ENCODE assay signal across 21 cellular contexts in the genomic region with DNA sequence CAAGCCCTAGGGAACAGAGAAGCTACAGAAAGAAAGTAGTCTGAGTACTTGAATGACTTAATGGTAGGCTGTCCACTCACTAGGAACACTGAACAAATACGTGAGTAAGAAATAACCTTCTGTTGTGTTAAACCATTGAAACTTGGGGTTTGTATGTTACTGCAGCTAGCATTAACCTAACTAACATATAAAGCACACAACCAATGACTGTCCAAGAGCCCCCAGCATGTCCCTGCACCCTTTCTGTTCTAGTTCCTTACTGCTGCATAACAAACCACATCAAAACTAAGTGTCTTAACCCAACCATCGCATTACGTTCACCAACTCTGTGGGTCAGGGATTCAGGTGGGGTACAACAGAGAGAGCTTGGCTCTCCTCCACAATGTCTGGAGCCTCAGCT. TPM values are rescaled to one million over a fixed set of nuclear protein-coding genes. Genes with fewer than 3 reads are reported as not detected.
DNase-seq lines count a peak whose midpoint lies in the region; ATAC-seq, FAIRE-seq and TF ChIP-seq lines count a peak whose summit lies in the region.
"Had no signal": no experiment of that assay in that cellular context is flagged by ENCODE, and none has a peak within 500 bp of the region (broad histone marks: within the 10 kb centered on the region; RNA-seq: fewer than 3 reads in every experiment).

No MANE protein-coding gene starts in this region.

- H4K20me1 ChIP-seq in HepG2 (ENCODE audit: insufficient read depth, low read length) (no peaks in the 10 kb centered on the region), K562 (replicated peaks; ENCODE audit: control insufficient read depth, insufficient read depth, low read length) (no peaks in the 10 kb centered on the region)
- H4K20me1 ChIP-seq: BLaER1 treated with 17β-estradiol and CSF1 and Interleukin-3, amounts not matched to agents 10 nM and 100 nM had no signal

- BruUV-seq in HepG2 (replicated peaks; lab: Mats Ljungman, UMichigan) = no TSS peak
- no TSS peak for BruUV-seq in K562 (replicated peaks; lab: Mats Ljungman, UMichigan)

- no peak for ATAC-seq in HepG2
- no peak for ATAC-seq in right lobe of liver
- ATAC-seq in K562 = peak; percentile 26; the same call in 1 of the 3 replicates
- no peak for ATAC-seq in right cardiac atrium
- ATAC-seq: A549; CD8-positive, alpha-beta T cell; GM12878 had no signal

- in situ Hi-C loops in HepG2 (cut with HindIII; ENCODE audit: extremely low pct_ligation_motif_present, low pct_unique_long_range_greater_than_20kb) = no loop called here
- in situ Hi-C loops in K562 (cut with MboI) = no loop called here

- intact Hi-C loops in HepG2 (cut with micrococcal nuclease; ENCODE audit: unreplicated experiment) (no loop called here), right lobe of liver (cut with DNase I) (no loop called here), K562 (cut with micrococcal nuclease) (no loop called here), right cardiac atrium (cut with DNase I) (no loop called here)

- H3K4me3 ChIP-seq in HepG2 (replicated peaks in 1 of 3; ENCODE audit: insufficient read depth in 1 of 3, low read depth in 2 of 3, low read length in 3 of 3) (no peak overlapping the region), right lobe of liver (no peak overlapping the region), K562 (no peak overlapping the region), right cardiac atrium (ENCODE audit: low read length) (no peak overlapping the region)
- H3K4me3 ChIP-seq: A549; BLaER1 treated with 17β-estradiol and CSF1 and Interleukin-3, amounts not matched to agents 10 nM and 100 nM; GM12878 had no signal

- CTCF ChIA-PET in HepG2 (lab: Yijun Ruan, JAX; ENCODE audit: low intra/inter-chr PET ratio, low total read pairs) (no interaction called here), K562 (lab: Yijun Ruan, JAX; ENCODE audit: low intra/inter-chr PET ratio) (no interaction called here)

- H2AFZ ChIP-seq in HepG2 (ENCODE audit: low read length) (no peak overlapping the region), K562 (ENCODE audit: low read depth, low read length) (no peak overlapping the region)

- no peak for FAIRE-seq in HepG2 (lab: Jason Lieb, UNC)
- FAIRE-seq in K562 (lab: Jason Lieb, UNC) = no peak
- FAIRE-seq: A549, D721Med, GM12878, GM12892, GM18507 had no signal

- no peaks in the 10 kb centered on the region for H3K9me1 ChIP-seq in K562 (ENCODE audit: control insufficient read depth, insufficient read depth, low read length)

- DNase-seq in HepG2 (ENCODE audit: low spot score) = no peak
- DNase-seq in right lobe of liver = no peak
- DNase-seq in K562 (ENCODE audit: extremely low read depth in 1 of 4, low spot score in 3 of 4) = no peak
- DNase-seq in right cardiac atrium = no peak
- no peak for DNase-seq in stimulated activated CD4-positive, alpha-beta T cell treated with anti-CD3 and anti-CD28 coated beads, Interleukin-4, amount 100 ng/mL, for 24 hours
- DNase-seq: AML-193; Caco-2; Calu3; CD4-positive, alpha-beta T cell; CD8-positive, alpha-beta T cell; DMS79 treated with DMSO at 0.1 percent for 48 hours; EL; GDM1 had no signal

- H3K79me2 ChIP-seq in HepG2 (ENCODE audit: insufficient read depth, low read length) = no peaks in the 10 kb centered on the region
- H3K79me2 ChIP-seq in K562 (ENCODE audit: control insufficient read depth, insufficient read depth, low read length) = no peaks in the 10 kb centered on the region

- TF ChIP-seq RAD21 in HepG2 (CRISPR knock-in tag; IDR thresholded peaks at IDR 0.05) (no peak), K562 (CRISPR knock-in tag; conservative IDR thresholded peaks at IDR 0.05 in 1 of 2, IDR thresholded peaks at IDR 0.05 in 1 of 2) (no peak)

- TF ChIP-seq EP300 in HepG2 (IDR thresholded peaks at IDR 0.05; ENCODE audit: low read depth in 2 of 2, low read length in 2 of 2) (no peak), HepG2 (CRISPR knock-in tag; IDR thresholded peaks at IDR 0.05; ENCODE audit: borderline replicate concordance) (no peak), K562 (IDR thresholded peaks at IDR 0.05; ENCODE audit: low read length) (no peak)

- POLR2A ChIA-PET in HepG2 (lab: Yijun Ruan, JAX) (no interaction called here), K562 (lab: Yijun Ruan, JAX) (interaction anchor here (1.0 kb wide), 1 partner anchor 9 kb away, joined by 3 read pairs; no protein-coding TSS in a partner anchor)

- TF ChIP-seq CTCF in HepG2 (CRISPR knock-in tag; IDR thresholded peaks at IDR 0.05) (no peak), right lobe of liver (IDR thresholded peaks at IDR 0.05) (no peak), K562 (IDR thresholded peaks at IDR 0.05 in 2 of 3, conservative IDR thresholded peaks at IDR 0.05 in 1 of 3; ENCODE audit: insufficient read depth in 2 of 3, low read depth in 1 of 3, low read length in 3 of 3) (no peak)

- no peak for TF ChIP-seq POLR2A in HepG2 (IDR thresholded peaks at IDR 0.05; ENCODE audit: insufficient read depth in 1 of 2, low read depth in 2 of 2, low read length in 2 of 2)
- TF ChIP-seq POLR2A in right lobe of liver (IDR thresholded peaks at IDR 0.05) = no peak
- TF ChIP-seq POLR2A in K562 (conservative IDR thresholded peaks at IDR 0.05) = no peak

- no peak overlapping the region for H3K9ac ChIP-seq in HepG2 (ENCODE audit: insufficient read depth, low read depth, low read length)
- H3K9ac ChIP-seq in K562 (ENCODE audit: insufficient read depth in 1 of 2, low read depth in 2 of 2, low read length in 2 of 2) = no peak overlapping the region
- H3K9ac ChIP-seq: BLaER1 treated with 17β-estradiol and CSF1 and Interleukin-3, amounts not matched to agents 10 nM and 100 nM had no signal

- H3K36me3 ChIP-seq in HepG2 (replicated peaks in 1 of 2; ENCODE audit: control insufficient read depth in 1 of 2, insufficient read depth in 2 of 2, low read length in 2 of 2) = no peaks in the 10 kb centered on the region
- no peaks in the 10 kb centered on the region for H3K36me3 ChIP-seq in right lobe of liver
- H3K36me3 ChIP-seq in K562 (ENCODE audit: control insufficient read depth, insufficient read depth, low read length) = no peaks in the 10 kb centered on the region
- H3K36me3 ChIP-seq: BLaER1 treated with 17β-estradiol and CSF1 and Interleukin-3, amounts not matched to agents 10 nM and 100 nM had no signal

- WGBS in HepG2 (ENCODE audit: low lambda C conversion rate) = 66% methylated on average over 3 of the region's 3 CpGs
- 87% methylated on average over 3 of the region's 3 CpGs for WGBS in right lobe of liver (ENCODE audit: insufficient coverage, low coverage, low lambda C conversion rate, missing lambda C conversion rate)
- 3% methylated on average over 3 of the region's 3 CpGs for WGBS in K562 (ENCODE audit: insufficient coverage, low coverage, missing lambda C conversion rate)
- WGBS in right cardiac atrium = 90% methylated on average over 3 of the region's 3 CpGs

- H3K27me3 ChIP-seq in HepG2 (ENCODE audit: control insufficient read depth in 1 of 2, insufficient read depth in 2 of 2, low read length in 2 of 2) (no peaks in the 10 kb centered on the region), right lobe of liver (no peaks in the 10 kb centered on the region), K562 (ENCODE audit: control insufficient read depth in 2 of 2, insufficient read depth in 2 of 2, low read length in 2 of 2) (peaks cover 11 to 12% of the 10 kb centered on the region in 2 experiments; a peak in 3 of 5 replicates), right cardiac atrium (ENCODE audit: control insufficient read depth, insufficient read depth) (no peaks in the 10 kb centered on the region)
- H3K27me3 ChIP-seq: BLaER1 treated with 17β-estradiol and CSF1 and Interleukin-3, amounts not matched to agents 10 nM and 100 nM had no signal

- H3K27ac ChIP-seq in HepG2 (ENCODE audit: extremely low read length, insufficient read depth, low read length) (no peak overlapping the region), right lobe of liver (no peak overlapping the region), K562 (ENCODE audit: extremely low read depth, low read depth, low read length) (no peak overlapping the region), right cardiac atrium (ENCODE audit: low read length) (no peak overlapping the region)
- H3K27ac ChIP-seq: 22Rv1; A549; BLaER1 treated with 17β-estradiol and CSF1 and Interleukin-3, amounts not matched to agents 10 nM and 100 nM; C4-2B had no signal

- peaks cover 18% of the 10 kb centered on the region for H3K4me1 ChIP-seq in HepG2 (ENCODE audit: insufficient read depth, low read length)
- peaks cover 0 to 8% (median 0%) of the 10 kb centered on the region in 4 donors for H3K4me1 ChIP-seq in right lobe of liver
- no peaks in the 10 kb centered on the region for H3K4me1 ChIP-seq in K562 (replicated peaks in 1 of 2; ENCODE audit: control insufficient read depth in 2 of 2, insufficient read depth in 2 of 2, low read length in 2 of 2)
- no peaks in the 10 kb centered on the region for H3K4me1 ChIP-seq in right cardiac atrium (ENCODE audit: control insufficient read depth, insufficient read depth, low read length)
- H3K4me1 ChIP-seq: A549; BLaER1 treated with 17β-estradiol and CSF1 and Interleukin-3, amounts not matched to agents 10 nM and 100 nM; Caco-2 had no signal

- no peak overlapping the region for H3K4me2 ChIP-seq in HepG2 (ENCODE audit: low read depth, low read length)
- H3K4me2 ChIP-seq in K562 (ENCODE audit: insufficient read depth, low read length) = no peak overlapping the region
- H3K4me2 ChIP-seq: A549; BLaER1 treated with 17β-estradiol and CSF1 and Interleukin-3, amounts not matched to agents 10 nM and 100 nM had no signal

- H3K9me3 ChIP-seq in HepG2 (ENCODE audit: low read length) (no peaks in the 10 kb centered on the region), right lobe of liver (no peaks in the 10 kb centered on the region), K562 (replicated peaks; ENCODE audit: control insufficient read depth, insufficient read depth, low read depth, low read length) (no peaks in the 10 kb centered on the region), right cardiac atrium (ENCODE audit: control insufficient read depth, low read length) (no peaks in the 10 kb centered on the region)
- H3K9me3 ChIP-seq: A549, Caco-2 had no signal

RNA-seq across cellular contexts. Expression of a gene that starts 10.5 kb away (rescaled TPM):
- total RNA-seq in HepG2 (2016; rRNA removed; fragmentation: Illumina TruSeq; extraction: Trizol) (47.6 and 65.7 TPM in 2 replicates), right lobe of liver (1 to 10 TPM; 4.3 to 7.1 (median 6.1) TPM), K562 (2014; rRNA removed) (37.3 and 37.5 TPM in 2 replicates), K562 (2014; rRNA removed; fragmentation: Illumina TruSeq; extraction: Trizol) (42.8 and 50.8 TPM in 2 replicates), K562 (2015; rRNA removed; fragmentation: Illumina TruSeq; extraction: Trizol) (38.6 and 45.5 TPM in 2 replicates), K562 (2021) (28.5 and 30.0 TPM in 2 replicates), right cardiac atrium (10 to 100 TPM; 18.0 to 22.9 (median 22.2) TPM)
- total RNA-seq in HepG2 (2016; cell fraction: cytosol; rRNA removed; fragmentation: Illumina TruSeq; extraction: Trizol; ENCODE audit: low read depth) = 16.8 and 18.5 TPM in 2 replicates
- total RNA-seq in HepG2 (2016; cell fraction: insoluble cytoplasmic fraction; rRNA removed; fragmentation: Illumina TruSeq; extraction: Trizol) = 50.2 and 62.5 TPM in 2 replicates
- 49.0 and 52.6 TPM in 2 replicates for total RNA-seq in HepG2 (2016; cell fraction: membrane; rRNA removed; fragmentation: Illumina TruSeq; extraction: Trizol)
- total RNA-seq in HepG2 (2016; cell fraction: nucleus; rRNA removed; fragmentation: Illumina TruSeq; extraction: Trizol) = 23.5 and 26.1 TPM in 2 replicates
- polyA plus RNA-seq in HepG2 (2011; rRNA removed) (18.1 and 21.8 TPM in 2 replicates), K562 (2011; rRNA removed) (28.5 and 35.1 TPM in 2 replicates), K562 (2014; fragmentation: Illumina TruSeq; extraction: Trizol) (42.1 and 47.0 TPM in 2 replicates), K562 (2014; fragmentation: Nextera tagmentation; extraction: Ambion mirVana) (10 to 100 TPM; 10.6 to 13.0 TPM), K562 (2014; rRNA removed) (36.6 and 40.6 TPM in 2 replicates), right cardiac atrium (15.7 TPM)
- polyA plus RNA-seq in HepG2 (2011; cell fraction: cytosol; rRNA removed) = 14.6 and 17.3 TPM in 2 replicates
- 9.4 and 14.3 TPM in 2 replicates for polyA plus RNA-seq in HepG2 (2011; cell fraction: nucleus; rRNA removed)
- 24.3 and 28.0 TPM in 2 replicates for polyA plus RNA-seq in HepG2 (2012)
- polyA plus RNA-seq in HepG2 (2016; cell fraction: cytosol; fragmentation: Illumina TruSeq; extraction: Trizol; ENCODE audit: low read depth) = 17.6 and 20.1 TPM in 2 replicates
- 63.7 and 63.8 TPM in 2 replicates for polyA plus RNA-seq in HepG2 (2016; cell fraction: insoluble cytoplasmic fraction; fragmentation: Illumina TruSeq; extraction: Trizol; ENCODE audit: low read depth)
- 35.4 and 37.9 TPM in 2 replicates for polyA plus RNA-seq in HepG2 (2016; cell fraction: membrane; fragmentation: Illumina TruSeq; extraction: Trizol; ENCODE audit: low read depth)
- 31.4 and 32.1 TPM in 2 replicates for polyA plus RNA-seq in HepG2 (2016; cell fraction: nucleus; fragmentation: Illumina TruSeq; extraction: Trizol; ENCODE audit: insufficient read depth, low read depth)
- polyA minus RNA-seq in HepG2 (2011; rRNA and poly(A)+ RNA removed; ENCODE audit: low replicate concordance) = 3.9 and 9.7 TPM in 2 replicates
- polyA minus RNA-seq in HepG2 (2011; cell fraction: cytosol; rRNA and poly(A)+ RNA removed) = 11.1 and 11.7 TPM in 2 replicates
- 15.8 and 22.9 TPM in 2 replicates for polyA minus RNA-seq in HepG2 (2011; cell fraction: nucleus; rRNA and poly(A)+ RNA removed)
- 19.2 and 43.1 TPM in 2 replicates for total RNA-seq in K562 (2011; cell fraction: chromatin; rRNA removed; ENCODE audit: low replicate concordance)
- 12.0 and 14.1 TPM in 2 replicates for total RNA-seq in K562 (2011; cell fraction: nucleolus; rRNA removed)
- 25.6 and 32.9 TPM in 2 replicates for total RNA-seq in K562 (2011; cell fraction: nucleoplasm; rRNA removed)
- 10.9 and 16.7 TPM in 2 replicates for polyA plus RNA-seq in K562 (2011; cell fraction: cytosol; rRNA removed)
- 18.9 and 21.9 TPM in 2 replicates for polyA plus RNA-seq in K562 (2011; cell fraction: nucleus; rRNA removed)
- 19.3 and 25.3 TPM in 2 replicates for polyA plus RNA-seq in K562 (2012)
- 24.9 and 30.1 TPM in 2 replicates for polyA minus RNA-seq in K562 (2011; rRNA and poly(A)+ RNA removed)
- 9.1 and 14.6 TPM in 2 replicates for polyA minus RNA-seq in K562 (2011; cell fraction: cytosol; rRNA and poly(A)+ RNA removed)
- 14.9 and 28.0 TPM in 2 replicates for polyA minus RNA-seq in K562 (2011; cell fraction: nucleus; rRNA and poly(A)+ RNA removed)
